In genomic region chr16:83713597-83713996, GRCh38 we compare ENCODE assay signal across 23 cellular contexts.
A peak's percentile ranks its signal among the peaks of the same experiment; 100 is the strongest.
DNase-seq lines count a peak whose midpoint lies in the region; ATAC-seq, FAIRE-seq and TF ChIP-seq lines count a peak whose summit lies in the region.
"Had no signal": no experiment of that assay in that cellular context is flagged by ENCODE, and none has a peak within 500 bp of the region (broad histone marks: within the 10 kb centered on the region; RNA-seq: fewer than 3 reads in every experiment).

No MANE protein-coding gene starts in this region.

- intact Hi-C loops in activated CD8-positive, alpha-beta T cell treated with anti-CD3 and anti-CD28 coated beads for 36 hours (cut with micrococcal nuclease), result no loop called here

- peak overlapping the region; percentile 48 to 89 (median 74) for H3K27ac ChIP-seq in upper lobe of left lung
- H3K27ac ChIP-seq: neural progenitor cell, Peyer's patch had no signal

- H3K27me3 ChIP-seq in bronchial epithelial cell (ENCODE audit: control insufficient read depth, insufficient read depth, low read length) (no peaks in the 10 kb centered on the region), upper lobe of left lung (no peaks in the 10 kb centered on the region)
- H3K27me3 ChIP-seq: neural progenitor cell, Peyer's patch had no signal

- H3K36me3 ChIP-seq in bronchial epithelial cell (ENCODE audit: control insufficient read depth, insufficient read depth, low read length), result no peaks in the 10 kb centered on the region
- no peaks in the 10 kb centered on the region for H3K36me3 ChIP-seq in upper lobe of left lung
- H3K36me3 ChIP-seq: neural progenitor cell, Peyer's patch had no signal

- peaks cover 17% of the 10 kb centered on the region for H3K4me1 Mint-ChIP-seq in activated CD8-positive, alpha-beta T cell treated with anti-CD3 and anti-CD28 coated beads, Interleukin-2, amount 10 ng/mL, durations not matched to agents 7 days and 5 days (ENCODE audit: low read depth)
- H3K4me1 Mint-ChIP-seq in activated CD8-positive, alpha-beta T cell treated with anti-CD3 and anti-CD28 coated beads for 36 hours (ENCODE audit: low read depth), result no peaks in the 10 kb centered on the region

- peak; percentile 13 for FAIRE-seq in bronchial epithelial cell (lab: Jason Lieb, UNC)
- FAIRE-seq: GM19239 had no signal

- H3K4me3 ChIP-seq in bronchial epithelial cell (ENCODE audit: low read depth, low read length) (no peak overlapping the region), upper lobe of left lung (peak overlapping the region in 1 of 4 donors; percentile 21)
- H3K4me3 ChIP-seq: neural progenitor cell, Peyer's patch had no signal

- TF ChIP-seq CTCF in activated CD8-positive, alpha-beta T cell treated with anti-CD3 and anti-CD28 coated beads for 36 hours (IDR thresholded peaks at IDR 0.05), result no peak
- TF ChIP-seq CTCF in bronchial epithelial cell (IDR thresholded peaks at IDR 0.05; ENCODE audit: insufficient read depth, low read length, severe bottlenecking) (no peak), upper lobe of left lung (IDR thresholded peaks at IDR 0.05) (no peak)

- no peaks in the 10 kb centered on the region for H3K9me3 Mint-ChIP-seq in activated CD8-positive, alpha-beta T cell treated with anti-CD3 and anti-CD28 coated beads, Interleukin-2, amount 10 ng/mL, durations not matched to agents 7 days and 5 days (ENCODE audit: insufficient read depth)
- no peaks in the 10 kb centered on the region for H3K9me3 Mint-ChIP-seq in activated CD8-positive, alpha-beta T cell treated with anti-CD3 and anti-CD28 coated beads for 36 hours
- H3K9me3 Mint-ChIP-seq: activated CD4-positive, alpha-beta memory T cell treated with anti-CD3 and anti-CD28 coated beads for 36 hours; neural progenitor cell had no signal

- peak; percentile 44 for DNase-seq in activated CD8-positive, alpha-beta T cell treated with anti-CD3 and anti-CD28 coated beads, Interleukin-2, amount 10 ng/mL, durations not matched to agents 7 days and 5 days
- DNase-seq in activated CD8-positive, alpha-beta T cell treated with anti-CD3 and anti-CD28 coated beads for 36 hours, result no peak
- DNase-seq in NCI-H2029 treated with DMSO at 0.1 percent for 48 hours (lab: John Stamatoyannopoulos, UW) (peak; percentile 68), bronchial epithelial cell (ENCODE audit: low read depth) (no peak), upper lobe of left lung (peak in 1 of 2 donors; percentile 52), NCI-H1417 (lab: John Stamatoyannopoulos, UW) (no peak)
- DNase-seq: activated CD4-positive, alpha-beta memory T cell treated with anti-CD3 and anti-CD28 coated beads for 36 hours; activated effector memory CD4-positive, alpha-beta T cell treated with Interleukin-2 at 50 U/mL for 16 hours; AML-193; GDM1; GOT3; hypothalamus; left ventricle myocardium superior; NCI-H446; Peyer's patch; right cardiac atrium; T-helper 9 cell; trophoblast cell had no signal

- peaks cover 4 to 13% (median 9%) of the 10 kb centered on the region in 4 donors for H3K4me1 ChIP-seq in upper lobe of left lung
- H3K4me1 ChIP-seq: neural progenitor cell, Peyer's patch had no signal

- H3K36me3 Mint-ChIP-seq in activated CD8-positive, alpha-beta T cell treated with anti-CD3 and anti-CD28 coated beads, Interleukin-2, amount 10 ng/mL, durations not matched to agents 7 days and 5 days (ENCODE audit: low read depth), result no peaks in the 10 kb centered on the region
- H3K36me3 Mint-ChIP-seq in activated CD8-positive, alpha-beta T cell treated with anti-CD3 and anti-CD28 coated beads for 36 hours (ENCODE audit: low read depth), result no peaks in the 10 kb centered on the region
- H3K36me3 Mint-ChIP-seq: activated CD4-positive, alpha-beta memory T cell treated with anti-CD3 and anti-CD28 coated beads for 36 hours; brain; neural progenitor cell had no signal

- TF ChIP-seq EP300 in upper lobe of left lung (IDR thresholded peaks at IDR 0.05), result peak in 1 of 4 donors; percentile 13

- peak in 2 of 4 donors; percentile 21 to 22 for TF ChIP-seq POLR2A in upper lobe of left lung (IDR thresholded peaks at IDR 0.05)

- ATAC-seq in activated CD8-positive, alpha-beta T cell treated with anti-CD3 and anti-CD28 coated beads, Interleukin-2, amount 10 ng/mL, durations not matched to agents 7 days and 5 days, result no peak
- no peak for ATAC-seq in activated CD8-positive, alpha-beta T cell treated with anti-CD3 and anti-CD28 coated beads for 36 hours
- peak; percentile 8 to 61 for ATAC-seq in upper lobe of left lung (ENCODE audit: low FRiP score in 2 of 2)
- ATAC-seq in GM19467 (IDR thresholded peaks at IDR 0.05; ENCODE audit: unreplicated experiment), result no peak
- no peak for ATAC-seq in HG02852 (IDR thresholded peaks at IDR 0.05; ENCODE audit: unreplicated experiment)
- ATAC-seq: left ventricle myocardium superior, right cardiac atrium had no signal

- peaks cover 5% of the 10 kb centered on the region for H3K27me3 Mint-ChIP-seq in activated CD8-positive, alpha-beta T cell treated with anti-CD3 and anti-CD28 coated beads, Interleukin-2, amount 10 ng/mL, durations not matched to agents 7 days and 5 days (ENCODE audit: low read depth)
- H3K27me3 Mint-ChIP-seq in activated CD8-positive, alpha-beta T cell treated with anti-CD3 and anti-CD28 coated beads for 36 hours, result peaks cover 1% of the 10 kb centered on the region

- no peak overlapping the region for H3K4me3 Mint-ChIP-seq in activated CD8-positive, alpha-beta T cell treated with anti-CD3 and anti-CD28 coated beads, Interleukin-2, amount 10 ng/mL, durations not matched to agents 7 days and 5 days
- no peak overlapping the region for H3K4me3 Mint-ChIP-seq in activated CD8-positive, alpha-beta T cell treated with anti-CD3 and anti-CD28 coated beads for 36 hours
- H3K4me3 Mint-ChIP-seq: activated CD4-positive, alpha-beta memory T cell treated with anti-CD3 and anti-CD28 coated beads for 36 hours; brain; neural progenitor cell had no signal

- CTCF ChIA-PET in activated CD8-positive, alpha-beta T cell treated with anti-CD3 and anti-CD28 coated beads, Interleukin-2, amount 10 ng/mL, durations not matched to agents 7 days and 5 days (lab: Charles Lee), result no interaction called here
- CTCF ChIA-PET in activated CD8-positive, alpha-beta T cell treated with anti-CD3 and anti-CD28 coated beads for 36 hours (lab: Charles Lee), result no interaction called here

- no peak overlapping the region for H3K27ac Mint-ChIP-seq in activated CD8-positive, alpha-beta T cell treated with anti-CD3 and anti-CD28 coated beads, Interleukin-2, amount 10 ng/mL, durations not matched to agents 7 days and 5 days
- H3K27ac Mint-ChIP-seq in activated CD8-positive, alpha-beta T cell treated with anti-CD3 and anti-CD28 coated beads for 36 hours, result no peak overlapping the region
- H3K27ac Mint-ChIP-seq: activated CD4-positive, alpha-beta memory T cell treated with anti-CD3 and anti-CD28 coated beads for 36 hours; brain; neural progenitor cell had no signal

- POLR2A ChIA-PET in activated CD8-positive, alpha-beta T cell treated with anti-CD3 and anti-CD28 coated beads, Interleukin-2, amount 10 ng/mL, durations not matched to agents 7 days and 5 days (lab: Charles Lee), result no interaction called here
- POLR2A ChIA-PET in activated CD8-positive, alpha-beta T cell treated with anti-CD3 and anti-CD28 coated beads for 36 hours (lab: Charles Lee), result no interaction called here

- WGBS in upper lobe of left lung, 2 donors, result 65 to 72% methylated on average over 4 of the region's 4 CpGs

- H3K9me3 ChIP-seq in upper lobe of left lung, result no peaks in the 10 kb centered on the region
- H3K9me3 ChIP-seq: Peyer's patch had no signal

Comparison
In these comparisons a context has a peak if more than half of its experiments do, and no peak if none do; other contexts are left out.
1. DNase-seq: peak in activated CD8-positive, alpha-beta T cell treated with anti-CD3 and anti-CD28 coated beads, Interleukin-2, amount 10 ng/mL, durations not matched to agents 7 days and 5 days (single experiment) and NCI-H2029 treated with DMSO at 0.1 percent for 48 hours (single experiment); none in activated CD8-positive, alpha-beta T cell treated with anti-CD3 and anti-CD28 coated beads for 36 hours (single experiment), bronchial epithelial cell (single experiment) and NCI-H1417 (0 of 3).
2. ATAC-seq: peak in upper lobe of left lung (2 of 2); none in activated CD8-positive, alpha-beta T cell treated with anti-CD3 and anti-CD28 coated beads, Interleukin-2, amount 10 ng/mL, durations not matched to agents 7 days and 5 days (single experiment), activated CD8-positive, alpha-beta T cell treated with anti-CD3 and anti-CD28 coated beads for 36 hours (single experiment), GM19467 (single experiment) and HG02852 (single experiment).